1 cellular context compared by ENCODE assay signal in the genomic region with DNA sequence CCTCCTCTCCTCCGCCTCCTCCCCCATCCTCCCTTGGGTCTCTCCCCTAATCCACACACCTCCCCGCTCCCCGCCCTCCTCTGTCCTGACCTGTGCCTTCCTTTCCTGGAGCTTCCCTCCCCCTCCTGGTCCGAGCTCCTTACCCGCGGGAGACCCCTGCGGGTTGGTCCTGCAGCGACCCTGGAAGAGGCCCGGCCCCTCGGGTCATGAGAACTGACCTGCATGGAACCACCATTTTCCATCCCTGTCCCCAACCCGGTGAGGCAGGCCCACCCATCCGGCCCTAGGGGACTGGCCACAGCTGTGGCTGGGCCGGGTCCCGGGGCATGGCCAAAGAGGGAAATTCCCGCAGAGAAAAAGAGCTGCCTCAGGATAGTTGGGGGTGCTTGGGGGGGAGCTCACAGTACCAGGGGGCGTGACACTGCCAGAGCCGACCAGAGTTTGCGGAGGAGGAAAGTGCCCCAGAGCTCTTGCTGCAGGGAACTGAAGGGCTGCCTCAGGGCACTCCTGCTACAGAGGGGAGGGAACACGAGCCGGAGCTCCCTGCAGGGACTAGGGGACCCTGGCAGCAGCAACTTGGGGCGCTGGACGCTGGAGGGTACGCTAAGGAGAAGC.
A peak's percentile ranks its signal among the peaks of the same experiment; 100 is the strongest.
TF ChIP-seq lines count a peak whose summit lies in the region.

No MANE protein-coding gene starts in this region.

TF ChIP-seq in HepG2, 621 proteins besides CTCF, POLR2A, EP300 and RAD21 (continued from another document and continues in another):
- TF ChIP-seq, protein P1, sequence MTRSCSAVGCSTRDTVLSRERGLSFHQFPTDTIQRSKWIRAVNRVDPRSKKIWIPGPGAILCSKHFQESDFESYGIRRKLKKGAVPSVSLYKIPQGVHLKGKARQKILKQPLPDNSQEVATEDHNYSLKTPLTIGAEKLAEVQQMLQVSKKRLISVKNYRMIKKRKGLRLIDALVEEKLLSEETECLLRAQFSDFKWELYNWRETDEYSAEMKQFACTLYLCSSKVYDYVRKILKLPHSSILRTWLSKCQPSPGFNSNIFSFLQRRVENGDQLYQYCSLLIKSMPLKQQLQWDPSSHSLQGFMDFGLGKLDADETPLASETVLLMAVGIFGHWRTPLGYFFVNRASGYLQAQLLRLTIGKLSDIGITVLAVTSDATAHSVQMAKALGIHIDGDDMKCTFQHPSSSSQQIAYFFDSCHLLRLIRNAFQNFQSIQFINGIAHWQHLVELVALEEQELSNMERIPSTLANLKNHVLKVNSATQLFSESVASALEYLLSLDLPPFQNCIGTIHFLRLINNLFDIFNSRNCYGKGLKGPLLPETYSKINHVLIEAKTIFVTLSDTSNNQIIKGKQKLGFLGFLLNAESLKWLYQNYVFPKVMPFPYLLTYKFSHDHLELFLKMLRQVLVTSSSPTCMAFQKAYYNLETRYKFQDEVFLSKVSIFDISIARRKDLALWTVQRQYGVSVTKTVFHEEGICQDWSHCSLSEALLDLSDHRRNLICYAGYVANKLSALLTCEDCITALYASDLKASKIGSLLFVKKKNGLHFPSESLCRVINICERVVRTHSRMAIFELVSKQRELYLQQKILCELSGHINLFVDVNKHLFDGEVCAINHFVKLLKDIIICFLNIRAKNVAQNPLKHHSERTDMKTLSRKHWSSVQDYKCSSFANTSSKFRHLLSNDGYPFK (CRISPR knock-in tag; IDR thresholded peaks at IDR 0.05; ENCODE audit: borderline replicate concordance) = peak; percentile 85
- TF ChIP-seq, protein P2, sequence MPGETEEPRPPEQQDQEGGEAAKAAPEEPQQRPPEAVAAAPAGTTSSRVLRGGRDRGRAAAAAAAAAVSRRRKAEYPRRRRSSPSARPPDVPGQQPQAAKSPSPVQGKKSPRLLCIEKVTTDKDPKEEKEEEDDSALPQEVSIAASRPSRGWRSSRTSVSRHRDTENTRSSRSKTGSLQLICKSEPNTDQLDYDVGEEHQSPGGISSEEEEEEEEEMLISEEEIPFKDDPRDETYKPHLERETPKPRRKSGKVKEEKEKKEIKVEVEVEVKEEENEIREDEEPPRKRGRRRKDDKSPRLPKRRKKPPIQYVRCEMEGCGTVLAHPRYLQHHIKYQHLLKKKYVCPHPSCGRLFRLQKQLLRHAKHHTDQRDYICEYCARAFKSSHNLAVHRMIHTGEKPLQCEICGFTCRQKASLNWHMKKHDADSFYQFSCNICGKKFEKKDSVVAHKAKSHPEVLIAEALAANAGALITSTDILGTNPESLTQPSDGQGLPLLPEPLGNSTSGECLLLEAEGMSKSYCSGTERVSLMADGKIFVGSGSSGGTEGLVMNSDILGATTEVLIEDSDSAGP (CRISPR knock-in tag; IDR thresholded peaks at IDR 0.05; ENCODE audit: borderline replicate concordance) = peak; percentile 70; the same call in 1 of the 2 replicates
- TF ChIP-seq IKZF4 (CRISPR knock-in tag; IDR thresholded peaks at IDR 0.05; ENCODE audit: borderline replicate concordance, low read depth, not compliant biosample characterization) (no peak), NRL (CRISPR knock-in tag; IDR thresholded peaks at IDR 0.05; ENCODE audit: borderline replicate concordance) (peak; percentile 95), NR2C2 (CRISPR knock-in tag; IDR thresholded peaks at IDR 0.05; ENCODE audit: borderline replicate concordance) (peak; percentile 51; the same call in 1 of the 2 replicates), ZNF75D (CRISPR knock-in tag; IDR thresholded peaks at IDR 0.05; ENCODE audit: borderline replicate concordance) (peak; percentile 25; the same call in 1 of the 2 replicates), POLR2G (IDR thresholded peaks at IDR 0.05; ENCODE audit: low read depth, low read length) (peak; percentile 48; the same call in 1 of the 2 replicates), ISX (CRISPR knock-in tag; conservative IDR thresholded peaks at IDR 0.05) (0 out of 2 replicates have a peak, but pooled peaks have one; percentile 31), NBN (conservative IDR thresholded peaks at IDR 0.05) (no peak), ZNF543 (CRISPR knock-in tag; IDR thresholded peaks at IDR 0.05) (0 out of 2 replicates have a peak, but pooled peaks have one; percentile 60), SMYD3 (CRISPR knock-in tag; IDR thresholded peaks at IDR 0.05) (no peak), ZNF530 (CRISPR knock-in tag; IDR thresholded peaks at IDR 0.05; ENCODE audit: low read depth) (no peak), HIVEP1 (CRISPR knock-in tag; IDR thresholded peaks at IDR 0.05) (peak; percentile 76; the same call in 1 of the 2 replicates), ZNF263 (CRISPR knock-in tag; IDR thresholded peaks at IDR 0.05) (no peak), ZNF333 (CRISPR knock-in tag; IDR thresholded peaks at IDR 0.05; ENCODE audit: borderline replicate concordance) (no peak), RORA (CRISPR knock-in tag; IDR thresholded peaks at IDR 0.05) (no peak), SALL2 (CRISPR knock-in tag; IDR thresholded peaks at IDR 0.05) (0 out of 2 replicates have a peak, but pooled peaks have one; percentile 70), TSC22D2 (CRISPR knock-in tag; IDR thresholded peaks at IDR 0.05; ENCODE audit: borderline replicate concordance) (0 out of 2 replicates have a peak, but pooled peaks have one; percentile 13), NFE2L2 (IDR thresholded peaks at IDR 0.05; ENCODE audit: low read length) (0 out of 2 replicates have a peak, but pooled peaks have one; percentile 4), AKAP8 (CRISPR knock-in tag; IDR thresholded peaks at IDR 0.05) (no peak), ZNF652 (CRISPR knock-in tag; IDR thresholded peaks at IDR 0.05; ENCODE audit: borderline replicate concordance, low read depth) (no peak), SNAI1 (CRISPR knock-in tag; IDR thresholded peaks at IDR 0.05; ENCODE audit: borderline replicate concordance) (no peak), HES4 (CRISPR knock-in tag; IDR thresholded peaks at IDR 0.05; ENCODE audit: borderline replicate concordance) (0 out of 2 replicates have a peak, but pooled peaks have one; percentile 2), ZMAT3 (CRISPR knock-in tag; conservative IDR thresholded peaks at IDR 0.05) (peak; percentile 78; the same call in 1 of the 2 replicates), ZBTB42 (CRISPR knock-in tag; IDR thresholded peaks at IDR 0.05) (no peak), ZFP41 (CRISPR knock-in tag; IDR thresholded peaks at IDR 0.05; ENCODE audit: borderline replicate concordance) (no peak; the same call in 1 of the 2 replicates), AGO1 (IDR thresholded peaks at IDR 0.05; ENCODE audit: low read depth, low read length, poor library complexity, severe bottlenecking) (peak; percentile 56), RELA (CRISPR knock-in tag; IDR thresholded peaks at IDR 0.05) (0 out of 2 replicates have a peak, but pooled peaks have one; percentile 38), RFX1 (IDR thresholded peaks at IDR 0.05) (no peak), PRPF4 (IDR thresholded peaks at IDR 0.05; ENCODE audit: low read depth, low read length, poor library complexity, severe bottlenecking) (no peak), ZFP37 (CRISPR knock-in tag; IDR thresholded peaks at IDR 0.05; ENCODE audit: borderline replicate concordance) (no peak), ARNT (IDR thresholded peaks at IDR 0.05) (no peak), THAP11 (CRISPR knock-in tag; IDR thresholded peaks at IDR 0.05) (0 out of 2 replicates have a peak, but pooled peaks have one; percentile 7), ZNF562 (CRISPR knock-in tag; IDR thresholded peaks at IDR 0.05; ENCODE audit: borderline replicate concordance) (no peak), RBFOX2 (IDR thresholded peaks at IDR 0.05; ENCODE audit: low read depth, low read length) (0 out of 2 replicates have a peak, but pooled peaks have one; percentile 34), ZNF891 (CRISPR knock-in tag; IDR thresholded peaks at IDR 0.05) (peak; percentile 92), ZNF510 (CRISPR knock-in tag; IDR thresholded peaks at IDR 0.05; ENCODE audit: low read depth) (no peak)
- TF ChIP-seq, protein P3, sequence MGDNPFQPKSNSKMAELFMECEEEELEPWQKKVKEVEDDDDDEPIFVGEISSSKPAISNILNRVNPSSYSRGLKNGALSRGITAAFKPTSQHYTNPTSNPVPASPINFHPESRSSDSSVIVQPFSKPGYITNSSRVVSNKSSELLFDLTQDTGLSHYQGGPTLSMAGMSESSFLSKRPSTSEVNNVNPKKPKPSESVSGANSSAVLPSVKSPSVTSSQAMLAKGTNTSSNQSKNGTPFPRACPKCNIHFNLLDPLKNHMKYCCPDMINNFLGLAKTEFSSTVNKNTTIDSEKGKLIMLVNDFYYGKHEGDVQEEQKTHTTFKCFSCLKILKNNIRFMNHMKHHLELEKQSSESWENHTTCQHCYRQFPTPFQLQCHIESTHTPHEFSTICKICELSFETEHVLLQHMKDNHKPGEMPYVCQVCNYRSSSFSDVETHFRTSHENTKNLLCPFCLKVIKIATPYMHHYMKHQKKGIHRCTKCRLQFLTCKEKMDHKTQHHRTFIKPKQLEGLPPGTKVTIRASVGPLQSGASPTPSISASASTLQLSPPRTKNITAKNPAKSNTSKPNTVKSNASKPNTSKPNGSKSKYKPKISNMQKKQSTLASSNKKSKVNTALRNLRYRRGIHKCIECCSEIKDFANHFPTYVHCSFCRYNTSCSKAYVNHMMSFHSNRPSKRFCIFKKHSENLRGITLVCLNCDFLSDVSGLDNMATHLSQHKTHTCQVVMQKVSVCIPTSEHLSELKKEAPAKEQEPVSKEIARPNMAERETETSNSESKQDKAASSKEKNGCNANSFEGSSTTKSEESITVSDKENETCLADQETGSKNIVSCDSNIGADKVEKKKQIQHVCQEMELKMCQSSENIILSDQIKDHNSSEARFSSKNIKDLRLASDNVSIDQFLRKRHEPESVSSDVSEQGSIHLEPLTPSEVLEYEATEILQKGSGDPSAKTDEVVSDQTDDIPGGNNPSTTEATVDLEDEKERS (CRISPR knock-in tag; IDR thresholded peaks at IDR 0.05) = 0 out of 2 replicates have a peak, but pooled peaks have one; percentile 6
- TF ChIP-seq, protein P4, sequence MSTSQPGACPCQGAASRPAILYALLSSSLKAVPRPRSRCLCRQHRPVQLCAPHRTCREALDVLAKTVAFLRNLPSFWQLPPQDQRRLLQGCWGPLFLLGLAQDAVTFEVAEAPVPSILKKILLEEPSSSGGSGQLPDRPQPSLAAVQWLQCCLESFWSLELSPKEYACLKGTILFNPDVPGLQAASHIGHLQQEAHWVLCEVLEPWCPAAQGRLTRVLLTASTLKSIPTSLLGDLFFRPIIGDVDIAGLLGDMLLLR (CRISPR knock-in tag; IDR thresholded peaks at IDR 0.05) = 0 out of 2 replicates have a peak, but pooled peaks have one; percentile 20
- TF ChIP-seq, protein P5, sequence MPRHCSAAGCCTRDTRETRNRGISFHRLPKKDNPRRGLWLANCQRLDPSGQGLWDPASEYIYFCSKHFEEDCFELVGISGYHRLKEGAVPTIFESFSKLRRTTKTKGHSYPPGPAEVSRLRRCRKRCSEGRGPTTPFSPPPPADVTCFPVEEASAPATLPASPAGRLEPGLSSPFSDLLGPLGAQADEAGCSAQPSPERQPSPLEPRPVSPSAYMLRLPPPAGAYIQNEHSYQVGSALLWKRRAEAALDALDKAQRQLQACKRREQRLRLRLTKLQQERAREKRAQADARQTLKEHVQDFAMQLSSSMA (CRISPR knock-in tag; IDR thresholded peaks at IDR 0.05) = peak; percentile 75; the same call in 1 of the 2 replicates
- TF ChIP-seq, protein P6, sequence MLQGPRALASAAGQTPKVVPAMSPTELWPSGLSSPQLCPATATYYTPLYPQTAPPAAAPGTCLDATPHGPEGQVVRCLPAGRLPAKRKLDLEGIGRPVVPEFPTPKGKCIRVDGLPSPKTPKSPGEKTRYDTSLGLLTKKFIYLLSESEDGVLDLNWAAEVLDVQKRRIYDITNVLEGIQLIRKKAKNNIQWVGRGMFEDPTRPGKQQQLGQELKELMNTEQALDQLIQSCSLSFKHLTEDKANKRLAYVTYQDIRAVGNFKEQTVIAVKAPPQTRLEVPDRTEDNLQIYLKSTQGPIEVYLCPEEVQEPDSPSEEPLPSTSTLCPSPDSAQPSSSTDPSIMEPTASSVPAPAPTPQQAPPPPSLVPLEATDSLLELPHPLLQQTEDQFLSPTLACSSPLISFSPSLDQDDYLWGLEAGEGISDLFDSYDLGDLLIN (CRISPR knock-in tag; IDR thresholded peaks at IDR 0.05; ENCODE audit: borderline replicate concordance) = 0 out of 2 replicates have a peak, but pooled peaks have one; percentile 14
- TF ChIP-seq, protein P7, sequence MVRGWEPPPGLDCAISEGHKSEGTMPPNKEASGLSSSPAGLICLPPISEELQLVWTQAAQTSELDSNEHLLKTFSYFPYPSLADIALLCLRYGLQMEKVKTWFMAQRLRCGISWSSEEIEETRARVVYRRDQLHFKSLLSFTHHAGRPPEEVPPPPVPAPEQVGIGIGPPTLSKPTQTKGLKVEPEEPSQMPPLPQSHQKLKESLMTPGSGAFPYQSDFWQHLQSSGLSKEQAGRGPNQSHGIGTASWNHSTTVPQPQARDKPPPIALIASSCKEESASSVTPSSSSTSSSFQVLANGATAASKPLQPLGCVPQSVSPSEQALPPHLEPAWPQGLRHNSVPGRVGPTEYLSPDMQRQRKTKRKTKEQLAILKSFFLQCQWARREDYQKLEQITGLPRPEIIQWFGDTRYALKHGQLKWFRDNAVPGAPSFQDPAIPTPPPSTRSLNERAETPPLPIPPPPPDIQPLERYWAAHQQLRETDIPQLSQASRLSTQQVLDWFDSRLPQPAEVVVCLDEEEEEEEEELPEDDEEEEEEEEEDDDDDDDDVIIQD (CRISPR knock-in tag; IDR thresholded peaks at IDR 0.05; ENCODE audit: low read depth) = no peak
- TF ChIP-seq, protein P8, sequence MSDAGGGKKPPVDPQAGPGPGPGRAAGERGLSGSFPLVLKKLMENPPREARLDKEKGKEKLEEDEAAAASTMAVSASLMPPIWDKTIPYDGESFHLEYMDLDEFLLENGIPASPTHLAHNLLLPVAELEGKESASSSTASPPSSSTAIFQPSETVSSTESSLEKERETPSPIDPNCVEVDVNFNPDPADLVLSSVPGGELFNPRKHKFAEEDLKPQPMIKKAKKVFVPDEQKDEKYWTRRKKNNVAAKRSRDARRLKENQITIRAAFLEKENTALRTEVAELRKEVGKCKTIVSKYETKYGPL (CRISPR knock-in tag; IDR thresholded peaks at IDR 0.05) = 0 out of 2 replicates have a peak, but pooled peaks have one; percentile 21
- TF ChIP-seq, protein P9, sequence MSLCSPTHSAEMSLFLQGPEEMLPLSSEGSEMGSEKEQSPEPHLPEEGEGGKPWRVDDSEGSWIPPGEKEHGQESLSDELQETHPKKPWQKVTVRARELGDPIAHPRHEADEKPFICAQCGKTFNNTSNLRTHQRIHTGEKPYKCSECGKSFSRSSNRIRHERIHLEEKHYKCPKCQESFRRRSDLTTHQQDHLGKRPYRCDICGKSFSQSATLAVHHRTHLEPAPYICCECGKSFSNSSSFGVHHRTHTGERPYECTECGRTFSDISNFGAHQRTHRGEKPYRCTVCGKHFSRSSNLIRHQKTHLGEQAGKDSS (CRISPR knock-in tag; IDR thresholded peaks at IDR 0.05; ENCODE audit: borderline replicate concordance, low read depth) = 0 out of 2 replicates have a peak, but pooled peaks have one; percentile 36
- TF ChIP-seq, protein P10, sequence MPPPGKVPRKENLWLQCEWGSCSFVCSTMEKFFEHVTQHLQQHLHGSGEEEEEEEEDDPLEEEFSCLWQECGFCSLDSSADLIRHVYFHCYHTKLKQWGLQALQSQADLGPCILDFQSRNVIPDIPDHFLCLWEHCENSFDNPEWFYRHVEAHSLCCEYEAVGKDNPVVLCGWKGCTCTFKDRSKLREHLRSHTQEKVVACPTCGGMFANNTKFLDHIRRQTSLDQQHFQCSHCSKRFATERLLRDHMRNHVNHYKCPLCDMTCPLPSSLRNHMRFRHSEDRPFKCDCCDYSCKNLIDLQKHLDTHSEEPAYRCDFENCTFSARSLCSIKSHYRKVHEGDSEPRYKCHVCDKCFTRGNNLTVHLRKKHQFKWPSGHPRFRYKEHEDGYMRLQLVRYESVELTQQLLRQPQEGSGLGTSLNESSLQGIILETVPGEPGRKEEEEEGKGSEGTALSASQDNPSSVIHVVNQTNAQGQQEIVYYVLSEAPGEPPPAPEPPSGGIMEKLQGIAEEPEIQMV (CRISPR knock-in tag; IDR thresholded peaks at IDR 0.05; ENCODE audit: low read depth) = 0 out of 2 replicates have a peak, but pooled peaks have one; percentile 17
